ENCODE assay signal across 1 cellular context in the genomic region with DNA sequence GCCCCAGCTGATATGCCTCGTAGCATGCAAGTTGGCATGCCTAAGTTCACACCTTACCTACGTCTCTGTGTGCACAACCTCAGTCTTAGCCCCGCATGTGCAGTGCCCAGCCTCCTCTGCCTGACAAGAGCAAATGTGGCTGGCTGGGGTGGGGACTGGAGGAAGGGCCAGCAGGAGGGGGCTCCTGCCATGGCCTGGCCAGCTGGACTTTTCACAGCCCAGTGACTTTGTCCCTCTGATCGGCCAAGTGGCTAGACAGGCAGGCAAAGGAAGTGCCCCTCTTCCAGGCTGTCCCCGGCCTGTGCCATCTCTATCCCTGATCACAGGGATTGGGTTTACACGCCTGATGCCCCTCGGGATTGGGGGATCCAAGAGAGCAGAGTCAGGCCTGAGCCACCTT.
TF ChIP-seq lines count a peak whose summit lies in the region.

No MANE protein-coding gene starts in this region.

TF ChIP-seq in H1, 55 proteins besides CTCF, POLR2A, EP300 and RAD21:
- no peak for TF ChIP-seq KDM4A (IDR thresholded peaks at IDR 0.05; ENCODE audit: low read depth, low read length, severe bottlenecking)
- no peak for TF ChIP-seq YY1 (IDR thresholded peaks at IDR 0.05; ENCODE audit: low read depth, low read length)
- no peak for TF ChIP-seq EGR1 (IDR thresholded peaks at IDR 0.05; ENCODE audit: borderline replicate concordance, low read depth, low read length)
- no peak for TF ChIP-seq CHD1 (IDR thresholded peaks at IDR 0.05; ENCODE audit: low read depth, low read length)
- no peak for TF ChIP-seq BACH1 (IDR thresholded peaks at IDR 0.05; ENCODE audit: low read length)
- TF ChIP-seq GTF2F1 (IDR thresholded peaks at IDR 0.05; ENCODE audit: borderline replicate concordance, low read depth, low read length) = no peak
- TF ChIP-seq CEBPB (IDR thresholded peaks at IDR 0.05; ENCODE audit: low read depth, low read length) = no peak
- TF ChIP-seq HDAC2 (IDR thresholded peaks at IDR 0.05; ENCODE audit: borderline replicate concordance in 1 of 2, low read depth in 2 of 2, low read length in 2 of 2) = no peak
